ENCODE assay signal across 8 cellular contexts in the genomic region with DNA sequence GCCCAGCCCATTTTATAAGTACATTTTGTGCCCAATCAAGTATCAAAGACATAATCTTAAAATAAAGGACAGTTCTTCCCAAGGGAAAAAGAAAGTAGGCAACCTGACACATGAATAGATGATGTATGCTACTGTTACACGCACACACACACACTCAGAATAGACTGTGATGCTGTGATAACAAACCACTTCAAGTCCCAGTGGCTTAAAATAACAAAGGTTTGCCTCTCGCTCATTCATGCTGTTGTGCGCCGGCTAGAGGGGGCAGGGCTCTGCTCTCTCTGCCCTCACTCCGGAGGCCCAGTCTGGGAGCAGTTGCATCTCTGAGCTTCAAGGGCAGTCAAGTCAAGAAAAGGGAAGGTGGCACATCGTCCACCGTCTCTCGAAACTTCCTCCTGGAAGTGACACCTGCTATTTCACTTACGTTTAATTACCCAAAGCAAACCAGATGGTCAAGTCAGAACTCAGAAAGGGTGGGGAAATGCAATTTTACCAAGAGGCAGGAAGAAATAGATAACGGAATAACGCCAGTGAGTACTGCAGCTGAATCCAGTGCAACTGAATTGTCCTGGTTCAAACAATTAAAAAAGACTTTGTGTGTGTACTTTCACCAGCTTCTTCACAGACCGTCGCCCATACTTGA. TPM values are rescaled to one million over a fixed set of nuclear protein-coding genes. Genes with fewer than 3 reads are reported as not detected.
DNase-seq lines count a peak whose midpoint lies in the region; ATAC-seq and TF ChIP-seq lines count a peak whose summit lies in the region.

No MANE protein-coding gene starts in this region.

- H3K4me3 ChIP-seq in DOHH2 (ENCODE audit: low read length) (peak overlapping the region; percentile 71), smooth muscle cell (no peak overlapping the region)

- no peak overlapping the region for H3K9ac ChIP-seq in smooth muscle cell (ENCODE audit: low read depth)

- H3F3A ChIP-seq in DOHH2 (ENCODE audit: control insufficient read depth, insufficient read depth) (peaks cover 28% of the 10 kb centered on the region), smooth muscle cell (ENCODE audit: low read depth) (peaks cover 6% of the 10 kb centered on the region)

- 0 out of 2 replicates have a peak, but pooled peaks cover 4% of the 10 kb centered on the region for H3K36me3 ChIP-seq in DOHH2 (ENCODE audit: control insufficient read depth, low read length)
- H3K36me3 ChIP-seq in smooth muscle cell (ENCODE audit: low read depth): no peaks in the 10 kb centered on the region

- H3K27me3 ChIP-seq in DOHH2 (ENCODE audit: control insufficient read depth, low read length): no peaks in the 10 kb centered on the region
- no peaks in the 10 kb centered on the region for H3K27me3 ChIP-seq in smooth muscle cell (ENCODE audit: low read depth)

- ATAC-seq in GM19452 (IDR thresholded peaks at IDR 0.05; ENCODE audit: unreplicated experiment) (peak; percentile 79), HG03439 (IDR thresholded peaks at IDR 0.05; ENCODE audit: unreplicated experiment) (peak; percentile 86)

- H3K27ac ChIP-seq in DOHH2 (ENCODE audit: low read depth, low read length): peak overlapping the region; percentile 94
- no peak overlapping the region for H3K27ac ChIP-seq in smooth muscle cell (ENCODE audit: low read depth)

- H3K4me1 ChIP-seq in DOHH2 (ENCODE audit: control insufficient read depth, low read length): peaks cover 74% of the 10 kb centered on the region
- peaks cover 8% of the 10 kb centered on the region for H3K4me1 ChIP-seq in smooth muscle cell (ENCODE audit: low read depth)

- H2AFZ ChIP-seq in smooth muscle cell (ENCODE audit: low read depth): no peak overlapping the region

- H3K79me2 ChIP-seq in DOHH2 (ENCODE audit: control insufficient read depth, low read length) (no peaks in the 10 kb centered on the region), smooth muscle cell (ENCODE audit: low read depth) (no peaks in the 10 kb centered on the region)

- 44% methylated on average over 13 of the region's 13 CpGs for WGBS in smooth muscle cell (ENCODE audit: low lambda C conversion rate)

- H3K9me3 ChIP-seq in DOHH2 (ENCODE audit: control insufficient read depth, insufficient read depth, low read length) (no peaks in the 10 kb centered on the region), smooth muscle cell (replicated peaks; ENCODE audit: low read depth) (no peaks in the 10 kb centered on the region)

- H4K20me1 ChIP-seq in DOHH2 (ENCODE audit: control insufficient read depth, insufficient read depth, low read depth, low read length) (no peaks in the 10 kb centered on the region), smooth muscle cell (ENCODE audit: low read depth) (no peaks in the 10 kb centered on the region)

- H3K9me2 ChIP-seq in DOHH2 (replicated peaks; ENCODE audit: control insufficient read depth, low read length): no peaks in the 10 kb centered on the region

- DNase-seq in germinal center (ENCODE audit: low spot score) (peak; percentile 82), smooth muscle cell (lab: John Stamatoyannopoulos, UW; ENCODE audit: unreplicated experiment) (no peak), amygdala (lab: John Stamatoyannopoulos, UW) (no peak), occipital lobe (lab: John Stamatoyannopoulos, UW) (no peak)

- no peak for TF ChIP-seq CTCF in DOHH2 (IDR thresholded peaks at IDR 0.05; ENCODE audit: low read depth, low read length, poor library complexity, severe bottlenecking)
- no peak for TF ChIP-seq CTCF in smooth muscle cell (IDR thresholded peaks at IDR 0.05; ENCODE audit: borderline replicate concordance, insufficient read depth, poor library complexity, severe bottlenecking)

- H3K4me2 ChIP-seq in DOHH2 (ENCODE audit: low read length): peak overlapping the region; percentile 97
- peak overlapping the region; percentile 46 for H3K4me2 ChIP-seq in smooth muscle cell

TF ChIP-seq in PFSK-1, 5 proteins besides CTCF, POLR2A, EP300 and RAD21:
- TF ChIP-seq FOXP2 (optimal IDR thresholded peaks at IDR 0.05; ENCODE audit: borderline replicate concordance, extremely low read depth, extremely low read length, insufficient read depth) (peak; percentile 70), POLR2AphosphoS5 (IDR thresholded peaks at IDR 0.05; ENCODE audit: low read depth, low read length) (peak; percentile 43; the same call in 1 of the 2 replicates), TAF1 (IDR thresholded peaks at IDR 0.05; ENCODE audit: borderline replicate concordance, insufficient read depth, low read length) (no peak)
TF ChIP-seq in PFSK-1: peak in this region for 2.

RNA-seq across cellular contexts. Expression of a gene that starts 43.3 kb away (rescaled TPM):
- polyA plus RNA-seq in PFSK-1 (2012; ENCODE audit: insufficient read length, low read depth): 5.9 TPM
- 2.2 TPM in 2 replicates for total RNA-seq in smooth muscle cell
- 1.1 and 1.2 TPM in 2 replicates for polyA plus RNA-seq in smooth muscle cell
- 4.2 TPM for total RNA-seq in occipital lobe
